Comparison of ENCODE assay signal across 8 cellular contexts in genomic region chr11:18853086-18853720, GRCh38.
A peak's percentile ranks its signal among the peaks of the same experiment; 100 is the strongest.
DNase-seq lines count a peak whose midpoint lies in the region; ATAC-seq and TF ChIP-seq lines count a peak whose summit lies in the region.

No MANE protein-coding gene starts in this region.

- POLR2A ChIA-PET in T-cell (lab: Charles Lee): no interaction called here

- H3K36me3 Mint-ChIP-seq in T-cell: no peaks in the 10 kb centered on the region

- peak; percentile 21 for DNase-seq in GM10266 (ENCODE audit: extremely low spot score)
- DNase-seq in LoVo (ENCODE audit: low spot score): peak; percentile 19
- DNase-seq in astrocyte of the hippocampus (ENCODE audit: low read depth, low spot score): peak; percentile 22
- DNase-seq in myocyte (ENCODE audit: low read depth): peak; percentile 0
- DNase-seq in T-cell: no peak
- DNase-seq in dedifferentiated amniotic fluid mesenchymal stem cell (ENCODE audit: extremely low spot score): no peak
- no peak for DNase-seq in central memory CD4-positive, alpha-beta T cell

- CTCF ChIA-PET in T-cell (lab: Charles Lee): no interaction called here

- no peak overlapping the region for H3K4me3 Mint-ChIP-seq in T-cell

- peaks cover 28 to 30% of the 10 kb centered on the region in 2 donors for H3K27me3 Mint-ChIP-seq in T-cell

- ATAC-seq in GM21529 (IDR thresholded peaks at IDR 0.05; ENCODE audit: unreplicated experiment) (peak; percentile 85), T-cell (replicated peaks in 1 of 4) (no peak)

- H3K27ac Mint-ChIP-seq in T-cell: no peak overlapping the region

- TF ChIP-seq CTCF in GM10266 (IDR thresholded peaks at IDR 0.05; ENCODE audit: control insufficient read depth, insufficient read depth, low read depth, missing control alignments): peak; percentile 66

- no peaks in the 10 kb centered on the region for H3K4me1 Mint-ChIP-seq in T-cell

- H3K9me3 Mint-ChIP-seq in T-cell: peaks cover 0 to 19% (median 5%) of the 10 kb centered on the region in 3 donors

Comparison
In these comparisons a context has a peak if more than half of its experiments do, and no peak if none do; other contexts are left out.
1. DNase-seq: peak in GM10266 (single experiment), LoVo (single experiment), astrocyte of the hippocampus (single experiment) and myocyte (single experiment); none in T-cell (0 of 34), dedifferentiated amniotic fluid mesenchymal stem cell (single experiment) and central memory CD4-positive, alpha-beta T cell (single experiment).